18 cellular contexts compared by ENCODE assay signal in genomic region chr3:99966657-99967420, GRCh38.
DNase-seq lines count a peak whose midpoint lies in the region; ATAC-seq and TF ChIP-seq lines count a peak whose summit lies in the region.
"Had no signal": no experiment of that assay in that cellular context is flagged by ENCODE, and none has a peak within 500 bp of the region (broad histone marks: within the 10 kb centered on the region; RNA-seq: fewer than 3 reads in every experiment).

No MANE protein-coding gene starts in this region.

- TF ChIP-seq EP300 in sigmoid colon (IDR thresholded peaks at IDR 0.05): peak in 1 of 4 donors; percentile 70

- peak overlapping the region; percentile 7 for H3K4me3 Mint-ChIP-seq in chondrocyte (ENCODE audit: unreplicated experiment)
- H3K4me3 Mint-ChIP-seq: activated CD4-positive, alpha-beta T cell treated with anti-CD3 and anti-CD28 coated beads, Interleukin-2, amount 10 ng/mL, durations not matched to agents 7 days and 5 days; immature natural killer cell; stimulated activated naive B cell treated with anti-CD40 and anti-IgM and Interleukin-4, amounts not matched to agents 10 μg/mL and 1 μg/mL and 100 μg/mL, for 72 hours had no signal

- H3K4me3 ChIP-seq in sigmoid colon: peak overlapping the region in 1 of 4 donors; percentile 6
- H3K4me3 ChIP-seq: A549 had no signal

- H3K36me3 ChIP-seq in sigmoid colon: no peaks in the 10 kb centered on the region

- peaks cover 0 to 52% (median 30%) of the 10 kb centered on the region in 4 donors for H3K4me1 ChIP-seq in sigmoid colon

- TF ChIP-seq POLR2A in sigmoid colon (IDR thresholded peaks at IDR 0.05): no peak

- H3K27ac Mint-ChIP-seq in chondrocyte (ENCODE audit: unreplicated experiment): peak overlapping the region; percentile 84
- H3K27ac Mint-ChIP-seq: activated CD4-positive, alpha-beta T cell treated with anti-CD3 and anti-CD28 coated beads, Interleukin-2, amount 10 ng/mL, durations not matched to agents 7 days and 5 days; activated naive CD4-positive, alpha-beta T cell treated with anti-CD3 and anti-CD28 coated beads, Interleukin-2, amount 50 U/mL, for 72 hours; immature natural killer cell; stimulated activated naive B cell treated with anti-CD40 and anti-IgM and Interleukin-4, amounts not matched to agents 10 μg/mL and 1 μg/mL and 100 μg/mL, for 72 hours had no signal

- DNase-seq in EH (ENCODE audit: low read depth) (peak; percentile 70), chondrocyte (ENCODE audit: low spot score) (no peak), left cardiac atrium (no peak), sigmoid colon (no peak), nucleus accumbens (lab: John Stamatoyannopoulos, UW) (no peak), retina (no peak)
- DNase-seq: activated CD4-positive, alpha-beta T cell treated with anti-CD3 and anti-CD28 coated beads, Interleukin-2, amount 10 ng/mL, durations not matched to agents 7 days and 5 days; activated T-cell treated with anti-CD3 and anti-CD28 coated beads for 4 hours; central memory CD4-positive, alpha-beta T cell; glutamatergic neuron; immature natural killer cell; NCI-H526 treated with DMSO at 0.1 percent for 48 hours; SK-N-SH; stimulated activated naive B cell treated with anti-CD40 and anti-IgM and Interleukin-4, amounts not matched to agents 10 μg/mL and 1 μg/mL and 100 μg/mL, for 72 hours had no signal

- H3K27me3 Mint-ChIP-seq in chondrocyte (ENCODE audit: low read depth): no peaks in the 10 kb centered on the region
- H3K27me3 Mint-ChIP-seq: activated CD4-positive, alpha-beta T cell treated with anti-CD3 and anti-CD28 coated beads, Interleukin-2, amount 10 ng/mL, durations not matched to agents 7 days and 5 days; stimulated activated naive B cell treated with anti-CD40 and anti-IgM and Interleukin-4, amounts not matched to agents 10 μg/mL and 1 μg/mL and 100 μg/mL, for 72 hours had no signal

- H3K9me3 Mint-ChIP-seq in chondrocyte (ENCODE audit: low read depth): no peaks in the 10 kb centered on the region
- H3K9me3 Mint-ChIP-seq: activated CD4-positive, alpha-beta T cell treated with anti-CD3 and anti-CD28 coated beads, Interleukin-2, amount 10 ng/mL, durations not matched to agents 7 days and 5 days; immature natural killer cell had no signal

- intact Hi-C loops in left cardiac atrium (cut with DNase I): no loop called here
- intact Hi-C loops in sigmoid colon (cut with DNase I): no loop called here

- no peaks in the 10 kb centered on the region for H3K36me3 Mint-ChIP-seq in chondrocyte (ENCODE audit: low read depth)

- ATAC-seq in left cardiac atrium (peak; percentile 22 to 56), HG02763 (IDR thresholded peaks at IDR 0.05; ENCODE audit: unreplicated experiment) (no peak), HG03469 (IDR thresholded peaks at IDR 0.05; ENCODE audit: unreplicated experiment) (no peak)
- ATAC-seq: A549; activated naive CD4-positive, alpha-beta T cell treated with anti-CD3 and anti-CD28 coated beads, Interleukin-2, amount 50 U/mL, for 72 hours; stimulated activated naive B cell treated with anti-CD40 and anti-IgM and Interleukin-4, amounts not matched to agents 10 μg/mL and 1 μg/mL and 100 μg/mL, for 72 hours had no signal

- H3K9me3 ChIP-seq in sigmoid colon: no peaks in the 10 kb centered on the region
- H3K9me3 ChIP-seq: A549, SK-N-SH had no signal

- H3K27ac ChIP-seq in sigmoid colon: peak overlapping the region; percentile 32 to 79 (median 68)
- H3K27ac ChIP-seq: A549 had no signal

- peaks cover 47% of the 10 kb centered on the region for H3K4me1 Mint-ChIP-seq in chondrocyte (ENCODE audit: low read depth)

- H3K27me3 ChIP-seq in sigmoid colon: no peaks in the 10 kb centered on the region

- TF ChIP-seq CTCF in chondrocyte (IDR thresholded peaks at IDR 0.05): no peak
- no peak for TF ChIP-seq CTCF in sigmoid colon (IDR thresholded peaks at IDR 0.05)

- WGBS in sigmoid colon, 2 donors: 85 to 88% methylated on average over 7 of the region's 7 CpGs

Comparison
In these comparisons a context has a peak if more than half of its experiments do, and no peak if none do; other contexts are left out.
1. ATAC-seq: peak in left cardiac atrium (2 of 2); none in HG02763 (single experiment) and HG03469 (single experiment).